ENCODE assay signal across 21 cellular contexts in genomic region chr11:111947143-111947542, GRCh38. TPM values are rescaled to one million over a fixed set of nuclear protein-coding genes. Genes with fewer than 3 reads are reported as not detected.
DNase-seq lines count a peak whose midpoint lies in the region; ATAC-seq and TF ChIP-seq lines count a peak whose summit lies in the region.
"Had no signal": no experiment of that assay in that cellular context is flagged by ENCODE, and none has a peak within 500 bp of the region (broad histone marks: within the 10 kb centered on the region; RNA-seq: fewer than 3 reads in every experiment).

No MANE protein-coding gene starts in this region.

- no peaks in the 10 kb centered on the region for H3K79me2 ChIP-seq in PC-9 (ENCODE audit: low read depth)

- H3K27ac Mint-ChIP-seq in CD14-positive monocyte (peak overlapping the region in 4 of 7 donors; percentile 10 to 83 (median 56)), neural crest cell (ENCODE audit: unreplicated experiment) (peak overlapping the region; percentile 50), natural killer cell (no peak overlapping the region)
- H3K27ac Mint-ChIP-seq: activated T-helper 1 cell treated with anti-CD3 and anti-CD28 coated beads, Interleukin-12 subunit alpha, Interleukin-12 subunit beta, Interleukin-2, Interleukin-4 antibody, amounts not matched to agents 30 ng/mL and 10 ng/mL and 1 ng/mL, durations not matched to agents 14 hours and 24 hours and 36 hours; WTC11 had no signal

- H3K4me1 ChIP-seq in PC-9 (replicated peaks; ENCODE audit: insufficient read depth) (peaks cover 14% of the 10 kb centered on the region; the same call in 1 of the 2 replicates), transverse colon (peaks cover 0 to 7% (median 0%) of the 10 kb centered on the region in 4 donors)

- no peak overlapping the region for H3K27ac ChIP-seq in PC-9
- H3K27ac ChIP-seq in transverse colon = no peak overlapping the region

- H3K27me3 Mint-ChIP-seq in CD14-positive monocyte (ENCODE audit: low read depth in 3 of 3) (peaks cover 0 to 1% (median 0%) of the 10 kb centered on the region in 3 donors), neural crest cell (ENCODE audit: low read depth) (no peaks in the 10 kb centered on the region), natural killer cell (ENCODE audit: low read depth in 2 of 2) (peaks cover 0 to 2% of the 10 kb centered on the region in 2 donors)

- intact Hi-C loops in CD14-positive monocyte (cut with micrococcal nuclease) = no loop called here
- intact Hi-C loops in PC-9 (cut with micrococcal nuclease; ENCODE audit: unreplicated experiment) = no loop called here
- intact Hi-C loops in natural killer cell (cut with micrococcal nuclease) = no loop called here
- intact Hi-C loops in transverse colon (cut with DNase I; ENCODE audit: low total_unique reads) = no loop called here

- H3K27me3 ChIP-seq in PC-9 (ENCODE audit: insufficient read depth, low read depth) (no peaks in the 10 kb centered on the region), transverse colon (no peaks in the 10 kb centered on the region)

- H2AFZ ChIP-seq in PC-9 = 0 out of 2 replicates have a peak overlapping the region, but pooled peaks have one; percentile 5

- no peaks in the 10 kb centered on the region for H3K36me3 Mint-ChIP-seq in CD14-positive monocyte
- H3K36me3 Mint-ChIP-seq in neural crest cell (ENCODE audit: low read depth) = peaks cover 2% of the 10 kb centered on the region
- H3K36me3 Mint-ChIP-seq in natural killer cell = no peaks in the 10 kb centered on the region

- H3K9me3 ChIP-seq in PC-9 (ENCODE audit: insufficient read depth, low read depth) (no peaks in the 10 kb centered on the region), transverse colon (no peaks in the 10 kb centered on the region)

- no peak for TF ChIP-seq POLR2A in transverse colon (IDR thresholded peaks at IDR 0.05)

- TF ChIP-seq EP300 in transverse colon (IDR thresholded peaks at IDR 0.05; ENCODE audit: low read depth) = no peak

- H3K4me1 Mint-ChIP-seq in CD14-positive monocyte (peaks cover 27% of the 10 kb centered on the region), neural crest cell (peaks cover 5% of the 10 kb centered on the region), natural killer cell (peaks cover 11 to 22% of the 10 kb centered on the region in 2 donors)

- in situ Hi-C loops in transverse colon (cut with MboI; ENCODE audit: low pct_ligation_motif_present in 1 of 4, low pct_unique_long_range_greater_than_20kb in 1 of 4, low sequenced_read_pairs in 3 of 4) = no loop called here

- ATAC-seq in GM21515 (IDR thresholded peaks at IDR 0.05; ENCODE audit: unreplicated experiment) (peak; percentile 58), GM18861 (IDR thresholded peaks at IDR 0.05; ENCODE audit: unreplicated experiment) (no peak), natural killer cell (no peak)
- ATAC-seq: WTC11 had no signal

- H3K9me3 Mint-ChIP-seq in CD14-positive monocyte (peaks cover 0 to 7% (median 0%) of the 10 kb centered on the region in 7 donors), neural crest cell (no peaks in the 10 kb centered on the region), natural killer cell (no peaks in the 10 kb centered on the region)
- H3K9me3 Mint-ChIP-seq: activated T-helper 1 cell treated with anti-CD3 and anti-CD28 coated beads, Interleukin-12 subunit alpha, Interleukin-12 subunit beta, Interleukin-2, Interleukin-4 antibody, amounts not matched to agents 30 ng/mL and 10 ng/mL and 1 ng/mL, durations not matched to agents 14 hours and 24 hours and 36 hours had no signal

- CTCF ChIA-PET in PC-9 (lab: Charles Lee) = no interaction called here

- H3K4me3 ChIP-seq in PC-9 (no peak overlapping the region), transverse colon (no peak overlapping the region)

- H3K36me3 ChIP-seq in PC-9 (ENCODE audit: low read depth) (no peaks in the 10 kb centered on the region), transverse colon (no peaks in the 10 kb centered on the region)

- H3K4me2 ChIP-seq in PC-9 = no peak overlapping the region

- POLR2A ChIA-PET in PC-9 (lab: Charles Lee; ENCODE audit: unreplicated experiment) = interaction anchor here (0.6 kb wide), 1 partner anchor 101 kb away, joined by 16 read pairs; no protein-coding TSS in a partner anchor

- H3K9me2 ChIP-seq in PC-9 (ENCODE audit: insufficient read depth) = no peaks in the 10 kb centered on the region

- BruUV-seq in PC-9 (replicated peaks; lab: Mats Ljungman, UMichigan) = no TSS peak

- H3F3A ChIP-seq in PC-9 (ENCODE audit: insufficient read depth, low read depth) = 0 out of 2 replicates have a peak, but pooled peaks cover 12% of the 10 kb centered on the region

- TF ChIP-seq CTCF in CD14-positive monocyte (IDR thresholded peaks at IDR 0.05) (no peak), PC-9 (conservative IDR thresholded peaks at IDR 0.05) (no peak), neural crest cell (conservative IDR thresholded peaks at IDR 0.05) (no peak), natural killer cell (IDR thresholded peaks at IDR 0.05) (no peak), transverse colon (IDR thresholded peaks at IDR 0.05) (no peak)

- H4K20me1 ChIP-seq in PC-9 (ENCODE audit: insufficient read depth) = no peaks in the 10 kb centered on the region

- DNase-seq in CD14-positive monocyte (ENCODE audit: low spot score) (no peak), PC-9 (no peak), neural crest cell (ENCODE audit: low read depth, low spot score) (no peak), natural killer cell (no peak), SKM-1 treated with dmso at 0.1 percent for 144 hours (lab: John Stamatoyannopoulos, UW; ENCODE audit: unreplicated experiment) (no peak), transverse colon (no peak)
- DNase-seq: activated CD8-positive, alpha-beta memory T cell treated with anti-CD3 and anti-CD28 coated beads for 24 hours; Caco-2; cerebellar nuclear complex; H7; Karpas-422; kidney glomerular epithelial cell; NCI-H1436 treated with DMSO at 0.1 percent for 48 hours; NCI-H2227 treated with DMSO at 0.1 percent for 48 hours; SHP77; stimulated activated CD4-positive, alpha-beta T cell treated with anti-CD3 and anti-CD28 coated beads, Interleukin-2, amount 100 ng/mL, for 48 hours; T-helper 2 cell had no signal

- no peak overlapping the region for H3K4me3 Mint-ChIP-seq in CD14-positive monocyte
- no peak overlapping the region for H3K4me3 Mint-ChIP-seq in neural crest cell
- H3K4me3 Mint-ChIP-seq in natural killer cell = no peak overlapping the region
- H3K4me3 Mint-ChIP-seq: activated T-helper 1 cell treated with anti-CD3 and anti-CD28 coated beads, Interleukin-12 subunit alpha, Interleukin-12 subunit beta, Interleukin-2, Interleukin-4 antibody, amounts not matched to agents 30 ng/mL and 10 ng/mL and 1 ng/mL, durations not matched to agents 14 hours and 24 hours and 36 hours; WTC11 had no signal

RNA-seq across cellular contexts. Expression of gene DIXDC1, which starts 10.0 kb away (rescaled TPM):
- polyA plus RNA-seq in CD14-positive monocyte = under 1 TPM in 1 of 2 donors, not detected in 1; 0.17 TPM
- total RNA-seq in PC-9 (2021) (4.4 and 4.9 TPM in 2 replicates), neural crest cell (24.4 and 24.6 TPM in 2 replicates), natural killer cell (1 to 10 TPM in 1 of 3 donors, under 1 TPM in 2; 0.26 to 1.0 (median 0.57) TPM), transverse colon (100 to 1,000 TPM in 1 of 4 donors, 10 to 100 TPM in 3; 21.8 to 115 (median 35.0) TPM)

RNA-seq across cellular contexts. Expression of gene C11orf52, which starts 28.4 kb away (rescaled TPM):
- polyA plus RNA-seq in CD14-positive monocyte = not detected
- total RNA-seq in PC-9 (2021) (2.9 and 6.4 TPM in 2 replicates), neural crest cell (not detected in 2 replicates), natural killer cell (not detected), transverse colon (10 to 100 TPM in 1 of 4 donors, 1 to 10 TPM in 2, not detected in 1; 3.0 to 11.1 (median 9.1) TPM)
- total RNA-seq: activated T-helper 1 cell treated with anti-CD3 and anti-CD28 coated beads, Interleukin-12 subunit alpha, Interleukin-12 subunit beta, Interleukin-2, Interleukin-4 antibody, amounts not matched to agents 30 ng/mL and 10 ng/mL and 1 ng/mL, durations not matched to agents 14 hours and 24 hours and 36 hours had no signal

RNA-seq across cellular contexts. Expression of gene HSPB2, which starts 34.6 kb away (rescaled TPM):
- not detected for polyA plus RNA-seq in CD14-positive monocyte
- total RNA-seq in PC-9 (2021) (0.28 and 0.80 TPM in 2 replicates), neural crest cell (not detected in 2 replicates), natural killer cell (not detected), transverse colon (1 to 10 TPM in 1 of 4 donors, not detected in 3; 1.3 TPM)
- total RNA-seq: activated T-helper 1 cell treated with anti-CD3 and anti-CD28 coated beads, Interleukin-12 subunit alpha, Interleukin-12 subunit beta, Interleukin-2, Interleukin-4 antibody, amounts not matched to agents 30 ng/mL and 10 ng/mL and 1 ng/mL, durations not matched to agents 14 hours and 24 hours and 36 hours; Caco-2; H7 had no signal

RNA-seq across cellular contexts. Expression of gene CRYAB, which starts 35.6 kb away (rescaled TPM):
- not detected for polyA plus RNA-seq in CD14-positive monocyte
- total RNA-seq in PC-9 (2021) = not detected in 2 replicates
- not detected in 2 replicates for total RNA-seq in neural crest cell
- total RNA-seq in natural killer cell = not detected
- 100 to 1,000 TPM in 1 of 4 donors, 10 to 100 TPM in 3; 38.0 to 112 (median 68.2) TPM for total RNA-seq in transverse colon
- total RNA-seq: activated T-helper 1 cell treated with anti-CD3 and anti-CD28 coated beads, Interleukin-12 subunit alpha, Interleukin-12 subunit beta, Interleukin-2, Interleukin-4 antibody, amounts not matched to agents 30 ng/mL and 10 ng/mL and 1 ng/mL, durations not matched to agents 14 hours and 24 hours and 36 hours had no signal

Comparison
In these comparisons a context has a peak if more than half of its experiments do, and no peak if none do; other contexts are left out.
1. H3K27ac Mint-ChIP-seq: peak in CD14-positive monocyte (4 of 7) and neural crest cell (single experiment); none in natural killer cell (0 of 2).